Comparison of ENCODE assay signal across 8 cellular contexts in the genomic region with DNA sequence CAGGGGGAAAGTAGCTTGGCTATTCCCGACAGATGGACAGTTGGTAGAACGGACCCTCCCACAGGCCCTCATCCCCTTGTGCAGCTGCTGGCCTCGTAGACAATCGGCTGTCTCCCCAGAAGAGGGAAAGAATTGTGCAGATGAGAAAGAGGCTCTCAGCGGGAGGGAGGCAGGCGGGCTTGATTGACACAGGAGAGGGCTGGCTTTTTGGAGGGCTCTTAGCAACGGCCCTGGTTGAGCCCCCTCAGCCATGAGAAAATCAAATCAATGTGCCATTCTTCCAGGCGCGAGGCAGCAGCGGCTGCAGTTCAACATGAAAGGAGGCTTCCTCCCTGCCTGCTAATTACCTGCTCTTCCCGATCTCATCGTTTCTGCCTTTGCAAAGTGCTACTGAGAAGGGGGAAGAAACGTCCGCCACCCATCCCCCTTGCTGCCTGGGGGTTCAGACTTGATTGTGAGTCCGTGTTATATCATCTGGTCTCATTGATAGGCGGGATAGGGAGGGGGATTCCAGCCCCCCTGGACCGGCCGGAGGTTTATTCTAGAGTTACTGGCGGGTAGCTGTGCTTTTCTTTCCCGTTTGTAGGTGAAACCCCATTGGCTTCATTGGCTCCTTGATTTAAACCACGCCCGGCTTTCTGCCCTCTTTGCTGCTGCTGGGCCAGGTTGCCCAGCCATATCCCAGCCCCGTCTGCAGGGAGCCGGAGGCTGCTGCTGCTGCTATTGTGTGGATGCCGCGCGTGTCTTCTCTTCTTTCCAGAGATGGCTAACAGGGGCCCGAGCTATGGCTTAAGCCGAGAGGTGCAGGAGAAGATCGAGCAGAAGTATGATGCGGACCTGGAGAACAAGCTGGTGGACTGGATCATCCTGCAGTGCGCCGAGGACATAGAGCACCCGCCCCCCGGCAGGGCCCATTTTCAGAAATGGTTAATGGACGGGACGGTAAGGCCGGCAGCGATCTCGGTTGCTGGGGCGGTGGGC. TPM values are rescaled to one million over a fixed set of nuclear protein-coding genes. Genes with fewer than 3 reads are reported as not detected.
DNase-seq lines count a peak whose midpoint lies in the region; ATAC-seq, FAIRE-seq and TF ChIP-seq lines count a peak whose summit lies in the region.

Gene TAGLN3, plus strand, starts transcription at position 262 of the 981 bp plus-strand sequence. Its CDS starts 501 bp downstream, at position 763.

- no peak for TF ChIP-seq CTCF in Calu3 (IDR thresholded peaks at IDR 0.05; ENCODE audit: unreplicated experiment)
- no peak for TF ChIP-seq CTCF in HFFc6 (IDR thresholded peaks at IDR 0.05)
- TF ChIP-seq CTCF in colonic mucosa (IDR thresholded peaks at IDR 0.05): no peak
- no peak for TF ChIP-seq CTCF in HepG2 (CRISPR knock-in tag; IDR thresholded peaks at IDR 0.05)
- TF ChIP-seq CTCF in stomach (IDR thresholded peaks at IDR 0.05): no peak

- POLR2A ChIA-PET in HepG2 (lab: Yijun Ruan, JAX): interaction anchor here (1.3 to 2.0 kb wide), 2 partner anchors 14 to 20 kb away, joined by 5 to 11 read pairs; partner anchors contain the start of gene ABHD10

- 3% methylated on average over 12 of the region's 41 CpGs for WGBS in HepG2 (ENCODE audit: low lambda C conversion rate)
- WGBS in stomach, 5 donors: 9 to 23% (median 11%) methylated on average over 31 to 41 of the region's 41 CpGs

- peak within 1 kb of the TSS; percentile 22 for H3K4me3 ChIP-seq in colonic mucosa
- H3K4me3 ChIP-seq in HepG2 (replicated peaks in 1 of 3; ENCODE audit: insufficient read depth in 1 of 3, low read depth in 2 of 3, low read length in 3 of 3): peak within 1 kb of the TSS; percentile 37 to 68 (median 51)
- peak within 1 kb of the TSS; percentile 37 to 51 (median 42) for H3K4me3 ChIP-seq in stomach

- no peaks in the 10 kb centered on the region for H3K27me3 Mint-ChIP-seq in Calu3 (ENCODE audit: unreplicated experiment)
- H3K27me3 Mint-ChIP-seq in HFFc6 (ENCODE audit: insufficient read depth): no peaks in the 10 kb centered on the region; the same call in 1 of the 2 replicates

- H3K79me2 ChIP-seq in HepG2 (ENCODE audit: insufficient read depth, low read length): no peaks in the 10 kb centered on the region

- peak within 1 kb of the TSS; percentile 56 for H2AFZ ChIP-seq in HepG2 (ENCODE audit: low read length)

- H3K36me3 ChIP-seq in colonic mucosa: no peaks in the 10 kb centered on the region
- H3K36me3 ChIP-seq in HepG2 (replicated peaks in 1 of 2; ENCODE audit: control insufficient read depth in 1 of 2, insufficient read depth in 2 of 2, low read length in 2 of 2): no peaks in the 10 kb centered on the region; a peak in 1 of 5 replicates
- H3K36me3 ChIP-seq in stomach: peaks cover 0 to under 1% (median 0%) of the 10 kb centered on the region in 4 donors

- peak within 1 kb of the TSS; percentile 89 for H3K4me2 ChIP-seq in HepG2 (ENCODE audit: low read depth, low read length)

- H3K36me3 Mint-ChIP-seq in Calu3 (ENCODE audit: insufficient read depth, unreplicated experiment) (peaks cover 7% of the 10 kb centered on the region), HFFc6 (ENCODE audit: low read depth) (no peaks in the 10 kb centered on the region)

- intact Hi-C loops in Calu3 (cut with micrococcal nuclease; ENCODE audit: unreplicated experiment): no loop called here
- intact Hi-C loops in colonic mucosa (cut with DNase I): no loop called here
- intact Hi-C loops in HepG2 (cut with micrococcal nuclease; ENCODE audit: unreplicated experiment): no loop called here
- intact Hi-C loops in stomach (cut with DNase I; ENCODE audit: low total_unique reads): no loop called here

- ATAC-seq in HepG2: peak; percentile 84
- no peak for ATAC-seq in GM19328 (IDR thresholded peaks at IDR 0.05; ENCODE audit: unreplicated experiment)

- peak; percentile 26 for DNase-seq in Calu3
- DNase-seq in HFFc6: no peak
- peak; percentile 73 for DNase-seq in NCI-H748 treated with DMSO at 0.1 percent for 48 hours (lab: John Stamatoyannopoulos, UW)
- no peak for DNase-seq in colonic mucosa
- DNase-seq in HepG2 (ENCODE audit: low spot score): no peak
- peak; percentile 54 for DNase-seq in stomach
- DNase-seq in HuH-7 (ENCODE audit: low spot score): no peak

- TF ChIP-seq EP300 in HepG2 (IDR thresholded peaks at IDR 0.05; ENCODE audit: low read depth in 2 of 2, low read length in 2 of 2) (no peak), HepG2 (CRISPR knock-in tag; IDR thresholded peaks at IDR 0.05; ENCODE audit: borderline replicate concordance) (no peak), stomach (IDR thresholded peaks at IDR 0.05) (no peak)

- peaks cover 4% of the 10 kb centered on the region for H3K9me3 Mint-ChIP-seq in Calu3 (ENCODE audit: low read depth, unreplicated experiment)
- no peaks in the 10 kb centered on the region for H3K9me3 Mint-ChIP-seq in HFFc6

- no peaks in the 10 kb centered on the region for H4K20me1 ChIP-seq in HepG2 (ENCODE audit: insufficient read depth, low read length)

- in situ Hi-C loops in HepG2 (cut with HindIII; ENCODE audit: extremely low pct_ligation_motif_present, low pct_unique_long_range_greater_than_20kb): no loop called here

- CTCF ChIA-PET in Calu3 (lab: Charles Lee): interaction anchor here (1.3 to 2.4 kb wide), 2 partner anchors 13 to 15 kb away, joined by 3 to 7 read pairs; no protein-coding TSS in a partner anchor
- CTCF ChIA-PET in HepG2 (lab: Yijun Ruan, JAX; ENCODE audit: low intra/inter-chr PET ratio, low total read pairs): no interaction called here

- H3K27ac ChIP-seq in colonic mucosa (no peak within 1 kb of the TSS), HepG2 (ENCODE audit: extremely low read length, insufficient read depth, low read length) (no peak within 1 kb of the TSS), stomach (no peak within 1 kb of the TSS)

- no peak for FAIRE-seq in HepG2 (lab: Jason Lieb, UNC)

- peak within 1 kb of the TSS; percentile 6 to 29 for H3K9ac ChIP-seq in colonic mucosa (ENCODE audit: low read depth in 2 of 2, low read length in 2 of 2)
- no peak within 1 kb of the TSS for H3K9ac ChIP-seq in HepG2 (ENCODE audit: insufficient read depth, low read depth, low read length)

- H3K4me1 ChIP-seq in colonic mucosa (no peaks in the 10 kb centered on the region), HepG2 (ENCODE audit: insufficient read depth, low read length) (peaks cover 19% of the 10 kb centered on the region), stomach (peaks cover 7 to 16% (median 15%) of the 10 kb centered on the region in 4 donors)

- H3K4me1 Mint-ChIP-seq in Calu3 (ENCODE audit: low read depth, unreplicated experiment) (peaks cover 14% of the 10 kb centered on the region), HFFc6 (ENCODE audit: low read depth) (peaks cover 58% of the 10 kb centered on the region)

- TF ChIP-seq POLR2A in HepG2 (IDR thresholded peaks at IDR 0.05; ENCODE audit: insufficient read depth in 1 of 2, low read depth in 2 of 2, low read length in 2 of 2): no peak
- no peak for TF ChIP-seq POLR2A in stomach (IDR thresholded peaks at IDR 0.05)

- H3K4me3 Mint-ChIP-seq in Calu3 (ENCODE audit: low read depth, unreplicated experiment) (peak within 1 kb of the TSS; percentile 72), HFFc6 (peak within 1 kb of the TSS; percentile 90)

- no peaks in the 10 kb centered on the region for H3K27me3 ChIP-seq in colonic mucosa
- H3K27me3 ChIP-seq in HepG2 (ENCODE audit: control insufficient read depth in 1 of 2, insufficient read depth in 2 of 2, low read length in 2 of 2): peaks cover 5 to 23% of the 10 kb centered on the region in 2 experiments
- peaks cover 0 to 26% (median 10%) of the 10 kb centered on the region in 3 donors for H3K27me3 ChIP-seq in stomach

- no peak within 1 kb of the TSS for H3K27ac Mint-ChIP-seq in Calu3 (ENCODE audit: unreplicated experiment)
- no peak within 1 kb of the TSS for H3K27ac Mint-ChIP-seq in HFFc6

- BruUV-seq in Calu3 (replicated peaks; lab: Mats Ljungman, UMichigan) (no TSS peak), HepG2 (replicated peaks; lab: Mats Ljungman, UMichigan) (no TSS peak)

- no peak for TF ChIP-seq RAD21 in HepG2 (CRISPR knock-in tag; IDR thresholded peaks at IDR 0.05)

- H3K9me3 ChIP-seq in colonic mucosa: no peaks in the 10 kb centered on the region
- H3K9me3 ChIP-seq in HepG2 (ENCODE audit: low read length): no peaks in the 10 kb centered on the region
- no peaks in the 10 kb centered on the region for H3K9me3 ChIP-seq in stomach

RNA-seq across cellular contexts. Expression of gene TAGLN3, which starts in this region (rescaled TPM):
- total RNA-seq in Calu3 (2022) (not detected in 2 replicates), colonic mucosa (1 to 10 TPM in 1 of 2 donors, not detected in 1; 1.8 TPM), HepG2 (2016; rRNA removed; fragmentation: Illumina TruSeq; extraction: Trizol) (0.80 and 0.91 TPM in 2 replicates), stomach (1 to 10 TPM in 1 of 5 donors, not detected in 4; 5.3 TPM)
- total RNA-seq in HFFc6 (2021; fragmentation: NEBNext Ultra II Directional; extraction: Animal tissue kit (Norgen Biotek cat#: 25700)): under 1 TPM in 3 of 6 experiments, not detected in 3; 0.26 to 0.63 (median 0.43) TPM
- 0.40 and 0.71 TPM in 2 replicates for total RNA-seq in HepG2 (2016; cell fraction: cytosol; rRNA removed; fragmentation: Illumina TruSeq; extraction: Trizol; ENCODE audit: low read depth)
- total RNA-seq in HepG2 (2016; cell fraction: insoluble cytoplasmic fraction; rRNA removed; fragmentation: Illumina TruSeq; extraction: Trizol): 0.43 and 0.77 TPM in 2 replicates
- 0.34 and 0.86 TPM in 2 replicates for total RNA-seq in HepG2 (2016; cell fraction: membrane; rRNA removed; fragmentation: Illumina TruSeq; extraction: Trizol)
- total RNA-seq in HepG2 (2016; cell fraction: nucleus; rRNA removed; fragmentation: Illumina TruSeq; extraction: Trizol): not detected in 2 replicates
- polyA plus RNA-seq in HepG2 (2011; rRNA removed) (0.51 and 0.60 TPM in 2 replicates), stomach (1 to 10 TPM in 2 of 3 donors, under 1 TPM in 1; 0.87 to 3.4 (median 1.0) TPM)
- polyA plus RNA-seq in HepG2 (2011; cell fraction: cytosol; rRNA removed): 0.35 and 0.43 TPM in 2 replicates
- polyA plus RNA-seq in HepG2 (2011; cell fraction: nucleus; rRNA removed): 0.45 and 0.47 TPM in 2 replicates
- polyA plus RNA-seq in HepG2 (2012): not detected in 2 replicates
- 0.47 and 0.54 TPM in 2 replicates for polyA plus RNA-seq in HepG2 (2016; cell fraction: cytosol; fragmentation: Illumina TruSeq; extraction: Trizol; ENCODE audit: low read depth)
- 0.81 and 0.86 TPM in 2 replicates for polyA plus RNA-seq in HepG2 (2016; cell fraction: insoluble cytoplasmic fraction; fragmentation: Illumina TruSeq; extraction: Trizol; ENCODE audit: low read depth)
- 0.52 and 0.73 TPM in 2 replicates for polyA plus RNA-seq in HepG2 (2016; cell fraction: membrane; fragmentation: Illumina TruSeq; extraction: Trizol; ENCODE audit: low read depth)
- 0.87 TPM in 1 of 2 replicates, not detected in the other for polyA plus RNA-seq in HepG2 (2016; cell fraction: nucleus; fragmentation: Illumina TruSeq; extraction: Trizol; ENCODE audit: insufficient read depth, low read depth)
- polyA minus RNA-seq in HepG2 (2011; rRNA and poly(A)+ RNA removed; ENCODE audit: low replicate concordance): 0.44 TPM in 1 of 2 replicates, not detected in the other
- polyA minus RNA-seq in HepG2 (2011; cell fraction: cytosol; rRNA and poly(A)+ RNA removed): not detected in 2 replicates
- not detected in 2 replicates for polyA minus RNA-seq in HepG2 (2011; cell fraction: nucleus; rRNA and poly(A)+ RNA removed)

Comparison
In these comparisons a context has a peak if more than half of its experiments do, and no peak if none do; other contexts are left out.
1. Peak in DNase-seq in Calu3; RNA of the gene not detected or under 1 TPM.
2. Peak in ATAC-seq, H3K4me3 ChIP-seq and H3K4me2 ChIP-seq in HepG2; RNA of the gene not detected or under 1 TPM.
3. DNase-seq: peak in NCI-H748 treated with DMSO at 0.1 percent for 48 hours (single experiment) and stomach (single experiment); none in HFFc6 (single experiment), colonic mucosa (single experiment), HepG2 (single experiment) and HuH-7 (single experiment).
4. Peak in every context shown above with its lines, with median percentiles within 50 percentile points of each other: H3K4me3 ChIP-seq.